In genomic region chr11:32847511-32847910, GRCh38 we compare ENCODE assay signal across 3 cellular contexts.
A peak's percentile ranks its signal among the peaks of the same experiment; 100 is the strongest.
TF ChIP-seq lines count a peak whose summit lies in the region.

No MANE protein-coding gene starts in this region.

TF ChIP-seq in SK-N-SH treated with all-trans-retinoic acid at 6 μM for 48 hours, 23 proteins besides CTCF, POLR2A, EP300 and RAD21:
- TF ChIP-seq ZFP30 (CRISPR knock-in tag; IDR thresholded peaks at IDR 0.05), result no peak
- TF ChIP-seq GLIS3 (CRISPR knock-in tag; IDR thresholded peaks at IDR 0.05), result no peak
- peak; percentile 78 for TF ChIP-seq ZNF8 (CRISPR knock-in tag; IDR thresholded peaks at IDR 0.05)
- no peak for TF ChIP-seq CSDC2 (CRISPR knock-in tag; IDR thresholded peaks at IDR 0.05)
- TF ChIP-seq OSR1 (CRISPR knock-in tag; IDR thresholded peaks at IDR 0.05), result no peak

TF ChIP-seq in SK-N-SH, 30 proteins besides CTCF, POLR2A, EP300 and RAD21:
- TF ChIP-seq, protein P1, sequence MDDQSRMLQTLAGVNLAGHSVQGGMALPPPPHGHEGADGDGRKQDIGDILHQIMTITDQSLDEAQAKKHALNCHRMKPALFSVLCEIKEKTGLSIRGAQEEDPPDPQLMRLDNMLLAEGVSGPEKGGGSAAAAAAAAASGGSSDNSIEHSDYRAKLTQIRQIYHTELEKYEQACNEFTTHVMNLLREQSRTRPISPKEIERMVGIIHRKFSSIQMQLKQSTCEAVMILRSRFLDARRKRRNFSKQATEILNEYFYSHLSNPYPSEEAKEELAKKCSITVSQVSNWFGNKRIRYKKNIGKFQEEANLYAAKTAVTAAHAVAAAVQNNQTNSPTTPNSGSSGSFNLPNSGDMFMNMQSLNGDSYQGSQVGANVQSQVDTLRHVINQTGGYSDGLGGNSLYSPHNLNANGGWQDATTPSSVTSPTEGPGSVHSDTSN (IDR thresholded peaks at IDR 0.05), result no peak
- TF ChIP-seq EZH2phosphoT487 (IDR thresholded peaks at IDR 0.05; ENCODE audit: borderline replicate concordance, low read depth) (no peak), IRF3 (IDR thresholded peaks at IDR 0.05; ENCODE audit: low read depth, low read length) (no peak), REST (IDR thresholded peaks at IDR 0.05; ENCODE audit: low read depth, low read length) (no peak), TCF12 (IDR thresholded peaks at IDR 0.05) (no peak), RCOR1 (IDR thresholded peaks at IDR 0.05; ENCODE audit: low read length) (no peak), NFIC (IDR thresholded peaks at IDR 0.05; ENCODE audit: borderline replicate concordance) (no peak), POLR2AphosphoS5 (IDR thresholded peaks at IDR 0.05; ENCODE audit: low read depth, low read length) (no peak), RXRA (IDR thresholded peaks at IDR 0.05; ENCODE audit: borderline replicate concordance, low read depth) (no peak), SMC3 (IDR thresholded peaks at IDR 0.05; ENCODE audit: low read depth, low read length) (no peak), SIN3A (IDR thresholded peaks at IDR 0.05; ENCODE audit: borderline replicate concordance, low read depth, low read length) (no peak), MEF2A (IDR thresholded peaks at IDR 0.05; ENCODE audit: borderline replicate concordance, low read depth) (no peak), ELF1 (IDR thresholded peaks at IDR 0.05) (no peak), TEAD4 (IDR thresholded peaks at IDR 0.05; ENCODE audit: borderline replicate concordance, insufficient read depth) (no peak), CHD2 (IDR thresholded peaks at IDR 0.05; ENCODE audit: low read length, partially characterized antibody) (no peak), TAF1 (IDR thresholded peaks at IDR 0.05; ENCODE audit: borderline replicate concordance, low read depth, low read length) (no peak), MAX (IDR thresholded peaks at IDR 0.05; ENCODE audit: low read depth) (no peak)

TF ChIP-seq in GM12878, 131 proteins besides CTCF, POLR2A, EP300 and RAD21:
- TF ChIP-seq E4F1 (IDR thresholded peaks at IDR 0.05; ENCODE audit: borderline replicate concordance, partially characterized antibody) (no peak), SPI1 (IDR thresholded peaks at IDR 0.05; ENCODE audit: borderline replicate concordance, insufficient read depth, low read depth, low read length) (peak; percentile 66), CEBPZ (IDR thresholded peaks at IDR 0.05; ENCODE audit: low read depth, low read length) (no peak), SMAD5 (IDR thresholded peaks at IDR 0.05; ENCODE audit: low read depth) (no peak), IKZF2 (IDR thresholded peaks at IDR 0.05) (peak in 1 of 2 experiments; percentile 11; a peak in 1 of 4 replicates), KAT2A (conservative IDR thresholded peaks at IDR 0.05; ENCODE audit: control insufficient read depth, low read depth, low read length) (no peak), SP1 (IDR thresholded peaks at IDR 0.05; ENCODE audit: low read depth, low read length) (no peak), ZNF622 (IDR thresholded peaks at IDR 0.05) (no peak), CREB1 (IDR thresholded peaks at IDR 0.05; ENCODE audit: low read depth) (no peak), BRCA1 (IDR thresholded peaks at IDR 0.05; ENCODE audit: low read depth, low read length) (no peak)
- TF ChIP-seq, protein P2, sequence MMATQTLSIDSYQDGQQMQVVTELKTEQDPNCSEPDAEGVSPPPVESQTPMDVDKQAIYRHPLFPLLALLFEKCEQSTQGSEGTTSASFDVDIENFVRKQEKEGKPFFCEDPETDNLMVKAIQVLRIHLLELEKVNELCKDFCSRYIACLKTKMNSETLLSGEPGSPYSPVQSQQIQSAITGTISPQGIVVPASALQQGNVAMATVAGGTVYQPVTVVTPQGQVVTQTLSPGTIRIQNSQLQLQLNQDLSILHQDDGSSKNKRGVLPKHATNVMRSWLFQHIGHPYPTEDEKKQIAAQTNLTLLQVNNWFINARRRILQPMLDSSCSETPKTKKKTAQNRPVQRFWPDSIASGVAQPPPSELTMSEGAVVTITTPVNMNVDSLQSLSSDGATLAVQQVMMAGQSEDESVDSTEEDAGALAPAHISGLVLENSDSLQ (IDR thresholded peaks at IDR 0.05), result peak; percentile 53
